In the genomic region with DNA sequence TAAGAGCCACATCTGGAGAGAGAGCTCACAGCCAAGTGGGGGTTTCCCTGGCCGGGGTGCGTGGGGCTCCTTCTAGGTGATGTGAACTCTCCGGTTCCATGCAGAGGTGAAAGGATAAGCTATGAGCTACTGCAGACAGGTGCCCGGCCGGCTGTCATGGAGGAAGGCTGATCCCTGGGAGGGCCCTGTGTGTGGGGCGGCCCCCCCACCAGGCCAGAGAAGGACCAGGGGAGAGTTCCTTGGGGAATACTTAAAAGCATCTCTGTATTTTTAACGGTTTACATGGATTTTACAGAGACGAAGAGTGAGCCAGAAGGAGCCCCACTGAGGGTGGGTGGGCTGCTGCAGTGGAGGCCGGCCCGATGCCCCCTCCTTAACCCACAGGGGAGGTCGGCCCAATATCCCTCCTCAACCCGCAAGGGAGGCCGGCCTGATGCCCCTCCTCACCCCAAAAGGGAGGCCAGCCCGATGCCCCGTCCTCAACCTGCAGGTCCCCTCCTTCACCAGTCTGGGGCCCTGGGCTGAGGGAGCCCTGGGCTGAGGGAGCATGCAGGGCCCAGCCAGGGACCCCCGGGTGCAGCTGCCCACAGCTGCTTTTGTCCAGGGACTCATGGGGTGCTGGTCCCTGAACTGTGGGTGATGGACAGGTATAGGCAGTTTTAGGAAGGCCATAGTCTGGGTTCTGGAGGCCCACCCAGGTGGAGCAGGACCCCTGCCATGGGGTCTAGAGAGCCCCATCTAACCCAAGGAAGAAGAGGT, we compare ENCODE assay signal across 16 cellular contexts.
"Had no signal": no experiment of that assay in that cellular context is flagged by ENCODE, and none has a peak within 500 bp of the region (broad histone marks: within the 10 kb centered on the region; RNA-seq: fewer than 3 reads in every experiment).

No MANE protein-coding gene starts in this region.

- H3K27me3 ChIP-seq: testis, vagina had no signal

- DNase-seq: esophagus squamous epithelium; foreskin fibroblast; glutamatergic neuron; islet precursor cell; mesendoderm; naive B cell; stimulated activated CD4-positive, alpha-beta T cell treated with anti-CD3 and anti-CD28 coated beads, Interleukin-4, amount 100 ng/mL, for 1 hour; stimulated activated CD8-positive, alpha-beta memory T cell treated with anti-CD3 and anti-CD28 coated beads, Interleukin-4, amount 100 ng/mL, for 48 hours; testis; upper lobe of right lung had no signal

- H3K9me3 ChIP-seq: esophagus squamous epithelium, gastroesophageal sphincter, left lung, testis, tibial nerve, upper lobe of right lung, vagina had no signal

- H3K4me3 ChIP-seq: esophagus squamous epithelium, gastroesophageal sphincter, left lung, smooth muscle cell, testis, tibial nerve, upper lobe of right lung, vagina had no signal

- ATAC-seq: gastroesophageal sphincter; left lung; stimulated activated effector memory CD8-positive, alpha-beta T cell treated with anti-CD3 and anti-CD28 coated beads, Interleukin-12 subunit alpha, Interleukin-12 subunit beta, amount 100 ng/mL, for 72 hours; upper lobe of right lung had no signal

- H3K4me1 ChIP-seq: esophagus squamous epithelium, gastroesophageal sphincter, left lung, testis, tibial nerve, upper lobe of right lung, vagina had no signal

- H3K27ac ChIP-seq: esophagus squamous epithelium, gastroesophageal sphincter, left lung, testis, tibial nerve, upper lobe of right lung, vagina had no signal

- H3K36me3 ChIP-seq: esophagus squamous epithelium, gastroesophageal sphincter, left lung, tibial nerve, upper lobe of right lung, vagina had no signal
